Comparison of ENCODE assay signal across 31 cellular contexts in genomic region chr1:13536612-13537011, GRCh38. TPM values are rescaled to one million over a fixed set of nuclear protein-coding genes. Genes with fewer than 3 reads are reported as not detected.
DNase-seq lines count a peak whose midpoint lies in the region; ATAC-seq and TF ChIP-seq lines count a peak whose summit lies in the region.
"Had no signal": no experiment of that assay in that cellular context is flagged by ENCODE, and none has a peak within 500 bp of the region (broad histone marks: within the 10 kb centered on the region; RNA-seq: fewer than 3 reads in every experiment).

No MANE protein-coding gene starts in this region.

- H3K36me3 ChIP-seq in left ventricle myocardium inferior: no peaks in the 10 kb centered on the region
- H3K36me3 ChIP-seq: HAP-1 had no signal

- H3K27ac Mint-ChIP-seq in endothelial cell (ENCODE audit: unreplicated experiment): no peak overlapping the region
- H3K27ac Mint-ChIP-seq: B cell; CD8-positive, alpha-beta memory T cell; HFFc6 had no signal

- DNase-seq in DMS 273 (lab: John Stamatoyannopoulos, UW; ENCODE audit: unreplicated experiment) (peak; percentile 47), DMS 273 treated with DMSO at 0.1 percent for 48 hours (lab: John Stamatoyannopoulos, UW) (no peak), left ventricle myocardium inferior (no peak), Right ventricle myocardium inferior (ENCODE audit: missing footprints) (no peak), kidney tubule cell (ENCODE audit: low spot score) (peak; percentile 20), endothelial cell (ENCODE audit: low spot score) (no peak)
- DNase-seq: CD8-positive, alpha-beta memory T cell; DMS53; GOT3; HFFc6; Kasumi-1; NCI-H1105 treated with DMSO at 0.1 percent for 48 hours; NCI-H146; NCI-H1930; NCI-H226; NCI-H510A treated with DMSO at 0.1 percent for 48 hours; NCI-H774; SIG-M5 had no signal

- no peak for TF ChIP-seq CTCF in left ventricle myocardium inferior (IDR thresholded peaks at IDR 0.05; ENCODE audit: borderline replicate concordance)
- no peak for TF ChIP-seq CTCF in endothelial cell (IDR thresholded peaks at IDR 0.05; ENCODE audit: unreplicated experiment)

- no peak overlapping the region for H3K4me3 Mint-ChIP-seq in endothelial cell (ENCODE audit: unreplicated experiment)
- H3K4me3 Mint-ChIP-seq: B cell; CD8-positive, alpha-beta memory T cell; HFFc6 had no signal

- peaks cover 2% of the 10 kb centered on the region for H3K27me3 Mint-ChIP-seq in endothelial cell (ENCODE audit: unreplicated experiment)

- no peaks in the 10 kb centered on the region for H3K9me3 ChIP-seq in left ventricle myocardium inferior (replicated peaks)
- H3K9me3 ChIP-seq: HAP-1 had no signal

- H3K36me3 Mint-ChIP-seq in endothelial cell (ENCODE audit: low read depth, unreplicated experiment): no peaks in the 10 kb centered on the region
- H3K36me3 Mint-ChIP-seq: CD8-positive, alpha-beta memory T cell had no signal

- H3K4me1 ChIP-seq in left ventricle myocardium inferior: peaks cover 36% of the 10 kb centered on the region
- H3K4me1 ChIP-seq: HAP-1 had no signal

- H3K27me3 ChIP-seq in left ventricle myocardium inferior (ENCODE audit: low read depth): no peaks in the 10 kb centered on the region

- no peak for ATAC-seq in Right ventricle myocardium inferior
- ATAC-seq in GM21515 (IDR thresholded peaks at IDR 0.05; ENCODE audit: unreplicated experiment): no peak
- ATAC-seq: K562, Panc1 had no signal

- H3K4me3 ChIP-seq in left ventricle myocardium inferior: no peak overlapping the region
- H3K4me3 ChIP-seq: HAP-1, K562, SK-N-MC had no signal

- H3K9me3 Mint-ChIP-seq in endothelial cell (ENCODE audit: unreplicated experiment): no peaks in the 10 kb centered on the region
- H3K9me3 Mint-ChIP-seq: CD8-positive, alpha-beta memory T cell had no signal

- no peaks in the 10 kb centered on the region for H3K4me1 Mint-ChIP-seq in endothelial cell (ENCODE audit: unreplicated experiment)
- H3K4me1 Mint-ChIP-seq: B cell; CD8-positive, alpha-beta memory T cell had no signal

- H3K27ac ChIP-seq in left ventricle myocardium inferior (replicated peaks): peak overlapping the region; percentile 77
- H3K27ac ChIP-seq: 22Rv1, C4-2B, RWPE1, SK-N-MC had no signal

- intact Hi-C loops in left ventricle myocardium inferior (cut with micrococcal nuclease): no loop called here
- intact Hi-C loops in Right ventricle myocardium inferior (cut with DNase I): no loop called here

RNA-seq across cellular contexts. Expression of gene LRRC38, which starts 22.8 kb away (rescaled TPM):
- 0.30 TPM for total RNA-seq in left ventricle myocardium inferior
- total RNA-seq in Right ventricle myocardium inferior: 0.38 TPM
- not detected for total RNA-seq in endothelial cell (ENCODE audit: unreplicated experiment)
- total RNA-seq: B cell; CD8-positive, alpha-beta memory T cell; Daoy; G401; HFFc6; K562; MCF 10A; OCI-LY7 had no signal

RNA-seq across cellular contexts. Expression of gene PDPN, which starts 47.0 kb away (rescaled TPM):
- total RNA-seq in left ventricle myocardium inferior (16.7 TPM), Right ventricle myocardium inferior (24.1 TPM), endothelial cell (ENCODE audit: unreplicated experiment) (4.3 TPM)
- total RNA-seq: B cell, G401, HFFc6, OCI-LY7 had no signal

Comparison
In these comparisons a context has a peak if more than half of its experiments do, and no peak if none do; other contexts are left out.
1. DNase-seq: peak in DMS 273 (single experiment) and kidney tubule cell (single experiment); none in DMS 273 treated with DMSO at 0.1 percent for 48 hours (single experiment), left ventricle myocardium inferior (single experiment), Right ventricle myocardium inferior (single experiment) and endothelial cell (single experiment).